1 cellular context compared by ENCODE assay signal in the genomic region with DNA sequence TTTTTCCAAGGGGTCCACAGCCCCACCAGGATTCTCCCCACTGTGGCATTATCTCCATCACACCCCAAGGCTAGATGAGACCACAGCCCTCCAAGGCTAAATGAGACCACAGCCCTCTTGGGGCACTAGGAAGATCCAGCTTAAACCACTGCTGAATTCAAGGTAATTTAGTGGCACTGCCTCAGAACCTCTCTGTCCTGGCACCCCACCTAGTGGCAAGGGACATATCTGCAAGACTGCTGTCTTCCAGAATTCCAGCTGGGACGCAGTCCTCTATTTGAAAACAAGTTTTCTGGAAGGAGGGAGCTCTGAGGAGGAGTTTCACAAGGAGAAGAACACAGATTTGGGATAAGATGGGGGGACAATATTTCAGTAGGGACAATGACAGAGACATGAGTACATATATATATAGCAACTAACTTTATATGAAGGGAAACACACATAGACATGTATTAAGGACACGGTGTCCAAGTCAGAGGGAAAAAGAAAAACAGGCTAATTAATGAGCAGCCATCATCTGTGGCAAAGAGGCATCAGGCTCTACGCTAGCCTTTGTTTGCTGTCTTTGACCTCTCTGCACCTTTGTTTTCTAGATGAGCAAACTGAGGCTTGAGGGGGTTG.
TF ChIP-seq lines count a peak whose summit lies in the region.

No MANE protein-coding gene starts in this region.

TF ChIP-seq in HCT116, 20 proteins besides CTCF, POLR2A, EP300 and RAD21:
- TF ChIP-seq EGR1 (IDR thresholded peaks at IDR 0.05; ENCODE audit: low read depth) (no peak), SRF (IDR thresholded peaks at IDR 0.05; ENCODE audit: low read depth) (no peak), ZNF274 (IDR thresholded peaks at IDR 0.05; ENCODE audit: low read depth, low read length) (no peak), EZH2 (IDR thresholded peaks at IDR 0.05) (no peak), EZH2phosphoT487 (IDR thresholded peaks at IDR 0.05; ENCODE audit: borderline replicate concordance) (no peak)
